19 cellular contexts compared by ENCODE assay signal in genomic region chr18:53629356-53629755, GRCh38.
"Had no signal": no experiment of that assay in that cellular context is flagged by ENCODE, and none has a peak within 500 bp of the region (broad histone marks: within the 10 kb centered on the region; RNA-seq: fewer than 3 reads in every experiment).

No MANE protein-coding gene starts in this region.

- H3K27me3 ChIP-seq: gastrocnemius medialis, neutrophil, pancreas, right lobe of liver, stomach, thyroid gland had no signal

- H3K27ac ChIP-seq: coronary artery, epithelial cell of prostate, gastrocnemius medialis, lower lobe of right lung, neutrophil, pancreas, right lobe of liver, stomach, thyroid gland had no signal

- DNase-seq: effector memory CD8-positive, alpha-beta T cell; foreskin fibroblast; gastrocnemius medialis; head of caudate nucleus; left ventricle myocardium superior; lower lobe of right lung; natural killer cell; pancreas; right lobe of liver; stimulated activated CD4-positive, alpha-beta T cell treated with anti-CD3 and anti-CD28 coated beads, Interleukin-2, amount 100 ng/mL, for 24 hours; stimulated activated CD4-positive, alpha-beta T cell treated with anti-CD3 and anti-CD28 coated beads, Interleukin-4, amount 100 ng/mL, for 24 hours; stimulated activated naive CD4-positive, alpha-beta T cell treated with Interleukin-2 at 50 U/mL for 16 hours; stomach; thyroid gland had no signal

- H3K36me3 ChIP-seq: gastrocnemius medialis, lower lobe of right lung, neutrophil, pancreas, right lobe of liver, stomach, thyroid gland had no signal

- H3K9me3 ChIP-seq: gastrocnemius medialis, lower lobe of right lung, neutrophil, pancreas, right lobe of liver, thyroid gland had no signal

- ATAC-seq: effector memory CD8-positive, alpha-beta T cell; esophagus mucosa; gastrocnemius medialis; left ventricle myocardium superior; lower lobe of right lung; natural killer cell; pancreas; right lobe of liver; stimulated activated effector memory CD8-positive, alpha-beta T cell treated with anti-CD3 and anti-CD28 coated beads, Interleukin-12 subunit alpha, Interleukin-12 subunit beta, amount 100 ng/mL, for 72 hours had no signal

- H3K4me1 ChIP-seq: gastrocnemius medialis, lower lobe of right lung, pancreas, right lobe of liver, stomach, thyroid gland had no signal

- H3K4me3 ChIP-seq: coronary artery, gastrocnemius medialis, lower lobe of right lung, pancreas, right lobe of liver, stomach, thyroid gland had no signal
